In genomic region chr7:138116156-138116555, GRCh38 we compare ENCODE assay signal across 1 cellular context.
TF ChIP-seq lines count a peak whose summit lies in the region.

No MANE protein-coding gene starts in this region.

TF ChIP-seq in WTC11, 78 proteins besides CTCF, POLR2A, EP300 and RAD21 (continued from another document):
- no peak for TF ChIP-seq ZNF281 (CRISPR knock-in tag; IDR thresholded peaks at IDR 0.05)
- TF ChIP-seq, protein P1, sequence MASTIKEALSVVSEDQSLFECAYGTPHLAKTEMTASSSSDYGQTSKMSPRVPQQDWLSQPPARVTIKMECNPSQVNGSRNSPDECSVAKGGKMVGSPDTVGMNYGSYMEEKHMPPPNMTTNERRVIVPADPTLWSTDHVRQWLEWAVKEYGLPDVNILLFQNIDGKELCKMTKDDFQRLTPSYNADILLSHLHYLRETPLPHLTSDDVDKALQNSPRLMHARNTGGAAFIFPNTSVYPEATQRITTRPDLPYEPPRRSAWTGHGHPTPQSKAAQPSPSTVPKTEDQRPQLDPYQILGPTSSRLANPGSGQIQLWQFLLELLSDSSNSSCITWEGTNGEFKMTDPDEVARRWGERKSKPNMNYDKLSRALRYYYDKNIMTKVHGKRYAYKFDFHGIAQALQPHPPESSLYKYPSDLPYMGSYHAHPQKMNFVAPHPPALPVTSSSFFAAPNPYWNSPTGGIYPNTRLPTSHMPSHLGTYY (CRISPR knock-in tag; IDR thresholded peaks at IDR 0.05) = no peak
- TF ChIP-seq ZNF232 (CRISPR knock-in tag; IDR thresholded peaks at IDR 0.05) = no peak
- no peak for TF ChIP-seq KAT7 (CRISPR knock-in tag; IDR thresholded peaks at IDR 0.05; ENCODE audit: borderline replicate concordance)
- TF ChIP-seq FOXK1 (CRISPR knock-in tag; IDR thresholded peaks at IDR 0.05) = no peak
